In genomic region chr2:37652199-37652640, GRCh38 we compare ENCODE assay signal across 1 cellular context.
A peak's percentile ranks its signal among the peaks of the same experiment; 100 is the strongest.
TF ChIP-seq lines count a peak whose summit lies in the region.

No MANE protein-coding gene starts in this region.

TF ChIP-seq in GM12878, 131 proteins besides CTCF, POLR2A, EP300 and RAD21 (continued from another document):
- no peak for TF ChIP-seq SKIL (IDR thresholded peaks at IDR 0.05; ENCODE audit: low read depth, poor library complexity, severe bottlenecking)
- peak; percentile 70 for TF ChIP-seq POLR2AphosphoS5 (IDR thresholded peaks at IDR 0.05; ENCODE audit: low read length)
- TF ChIP-seq TAF1 (IDR thresholded peaks at IDR 0.05; ENCODE audit: borderline replicate concordance, low read depth, low read length): no peak
- 0 out of 2 replicates have a peak, but pooled peaks have one; percentile 40 for TF ChIP-seq BACH1 (IDR thresholded peaks at IDR 0.05; ENCODE audit: borderline replicate concordance)
- TF ChIP-seq, protein P1, sequence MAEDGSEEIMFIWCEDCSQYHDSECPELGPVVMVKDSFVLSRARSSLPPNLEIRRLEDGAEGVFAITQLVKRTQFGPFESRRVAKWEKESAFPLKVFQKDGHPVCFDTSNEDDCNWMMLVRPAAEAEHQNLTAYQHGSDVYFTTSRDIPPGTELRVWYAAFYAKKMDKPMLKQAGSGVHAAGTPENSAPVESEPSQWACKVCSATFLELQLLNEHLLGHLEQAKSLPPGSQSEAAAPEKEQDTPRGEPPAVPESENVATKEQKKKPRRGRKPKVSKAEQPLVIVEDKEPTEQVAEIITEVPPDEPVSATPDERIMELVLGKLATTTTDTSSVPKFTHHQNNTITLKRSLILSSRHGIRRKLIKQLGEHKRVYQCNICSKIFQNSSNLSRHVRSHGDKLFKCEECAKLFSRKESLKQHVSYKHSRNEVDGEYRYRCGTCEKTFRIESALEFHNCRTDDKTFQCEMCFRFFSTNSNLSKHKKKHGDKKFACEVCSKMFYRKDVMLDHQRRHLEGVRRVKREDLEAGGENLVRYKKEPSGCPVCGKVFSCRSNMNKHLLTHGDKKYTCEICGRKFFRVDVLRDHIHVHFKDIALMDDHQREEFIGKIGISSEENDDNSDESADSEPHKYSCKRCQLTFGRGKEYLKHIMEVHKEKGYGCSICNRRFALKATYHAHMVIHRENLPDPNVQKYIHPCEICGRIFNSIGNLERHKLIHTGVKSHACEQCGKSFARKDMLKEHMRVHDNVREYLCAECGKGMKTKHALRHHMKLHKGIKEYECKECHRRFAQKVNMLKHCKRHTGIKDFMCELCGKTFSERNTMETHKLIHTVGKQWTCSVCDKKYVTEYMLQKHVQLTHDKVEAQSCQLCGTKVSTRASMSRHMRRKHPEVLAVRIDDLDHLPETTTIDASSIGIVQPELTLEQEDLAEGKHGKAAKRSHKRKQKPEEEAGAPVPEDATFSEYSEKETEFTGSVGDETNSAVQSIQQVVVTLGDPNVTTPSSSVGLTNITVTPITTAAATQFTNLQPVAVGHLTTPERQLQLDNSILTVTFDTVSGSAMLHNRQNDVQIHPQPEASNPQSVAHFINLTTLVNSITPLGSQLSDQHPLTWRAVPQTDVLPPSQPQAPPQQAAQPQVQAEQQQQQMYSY (CRISPR knock-in tag; IDR thresholded peaks at IDR 0.05): no peak
- peak; percentile 74 to 87; a peak in 3 of 4 replicates for TF ChIP-seq IKZF2 (IDR thresholded peaks at IDR 0.05)
- 0 out of 2 replicates have a peak, but pooled peaks have one; percentile 14 for TF ChIP-seq PML (IDR thresholded peaks at IDR 0.05; ENCODE audit: low read length)
- TF ChIP-seq KDM1A (IDR thresholded peaks at IDR 0.05; ENCODE audit: borderline replicate concordance): no peak
- TF ChIP-seq CREB1 (IDR thresholded peaks at IDR 0.05; ENCODE audit: low read depth): 0 out of 2 replicates have a peak, but pooled peaks have one; percentile 20
- TF ChIP-seq IKZF1 (conservative IDR thresholded peaks at IDR 0.05): peak; percentile 58
- TF ChIP-seq, protein P2, sequence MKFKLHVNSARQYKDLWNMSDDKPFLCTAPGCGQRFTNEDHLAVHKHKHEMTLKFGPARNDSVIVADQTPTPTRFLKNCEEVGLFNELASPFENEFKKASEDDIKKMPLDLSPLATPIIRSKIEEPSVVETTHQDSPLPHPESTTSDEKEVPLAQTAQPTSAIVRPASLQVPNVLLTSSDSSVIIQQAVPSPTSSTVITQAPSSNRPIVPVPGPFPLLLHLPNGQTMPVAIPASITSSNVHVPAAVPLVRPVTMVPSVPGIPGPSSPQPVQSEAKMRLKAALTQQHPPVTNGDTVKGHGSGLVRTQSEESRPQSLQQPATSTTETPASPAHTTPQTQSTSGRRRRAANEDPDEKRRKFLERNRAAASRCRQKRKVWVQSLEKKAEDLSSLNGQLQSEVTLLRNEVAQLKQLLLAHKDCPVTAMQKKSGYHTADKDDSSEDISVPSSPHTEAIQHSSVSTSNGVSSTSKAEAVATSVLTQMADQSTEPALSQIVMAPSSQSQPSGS (IDR thresholded peaks at IDR 0.05; ENCODE audit: low read length): peak; percentile 53; the same call in 1 of the 2 replicates
- TF ChIP-seq RELA (IDR thresholded peaks at IDR 0.05; ENCODE audit: borderline replicate concordance, partially characterized antibody): peak; percentile 66
- peak; percentile 91 for TF ChIP-seq EED (IDR thresholded peaks at IDR 0.05; ENCODE audit: low read depth)
- 0 out of 2 replicates have a peak, but pooled peaks have one; percentile 45 for TF ChIP-seq LARP7 (IDR thresholded peaks at IDR 0.05)
- no peak for TF ChIP-seq PAX8 (IDR thresholded peaks at IDR 0.05)
- TF ChIP-seq SIX5 (IDR thresholded peaks at IDR 0.05; ENCODE audit: low read depth, low read length, severe bottlenecking): no peak
- TF ChIP-seq RAD51 (IDR thresholded peaks at IDR 0.05): peak; percentile 37; the same call in 1 of the 2 replicates
- no peak for TF ChIP-seq CBFB (IDR thresholded peaks at IDR 0.05; ENCODE audit: low read depth)
- TF ChIP-seq SMARCA5 (IDR thresholded peaks at IDR 0.05): 0 out of 2 replicates have a peak, but pooled peaks have one; percentile 44
- TF ChIP-seq ZNF687 (IDR thresholded peaks at IDR 0.05): peak; percentile 43; the same call in 1 of the 2 replicates
- no peak for TF ChIP-seq SIN3A (IDR thresholded peaks at IDR 0.05; ENCODE audit: low read depth, low read length)
- peak; percentile 31; the same call in 1 of the 2 replicates for TF ChIP-seq JUNB (IDR thresholded peaks at IDR 0.05)
- TF ChIP-seq KLF5 (IDR thresholded peaks at IDR 0.05; ENCODE audit: partially characterized antibody): no peak
- TF ChIP-seq MYB (IDR thresholded peaks at IDR 0.05; ENCODE audit: borderline replicate concordance, low read depth, low read length): no peak
- TF ChIP-seq, protein P3, sequence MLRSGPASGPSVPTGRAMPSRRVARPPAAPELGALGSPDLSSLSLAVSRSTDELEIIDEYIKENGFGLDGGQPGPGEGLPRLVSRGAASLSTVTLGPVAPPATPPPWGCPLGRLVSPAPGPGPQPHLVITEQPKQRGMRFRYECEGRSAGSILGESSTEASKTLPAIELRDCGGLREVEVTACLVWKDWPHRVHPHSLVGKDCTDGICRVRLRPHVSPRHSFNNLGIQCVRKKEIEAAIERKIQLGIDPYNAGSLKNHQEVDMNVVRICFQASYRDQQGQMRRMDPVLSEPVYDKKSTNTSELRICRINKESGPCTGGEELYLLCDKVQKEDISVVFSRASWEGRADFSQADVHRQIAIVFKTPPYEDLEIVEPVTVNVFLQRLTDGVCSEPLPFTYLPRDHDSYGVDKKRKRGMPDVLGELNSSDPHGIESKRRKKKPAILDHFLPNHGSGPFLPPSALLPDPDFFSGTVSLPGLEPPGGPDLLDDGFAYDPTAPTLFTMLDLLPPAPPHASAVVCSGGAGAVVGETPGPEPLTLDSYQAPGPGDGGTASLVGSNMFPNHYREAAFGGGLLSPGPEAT (IDR thresholded peaks at IDR 0.05; ENCODE audit: low read depth): peak; percentile 53; the same call in 1 of the 2 replicates
- TF ChIP-seq EZH2 (IDR thresholded peaks at IDR 0.05; ENCODE audit: borderline replicate concordance, control insufficient read depth, low read depth, low read length): no peak
- no peak for TF ChIP-seq NR2F1 (conservative IDR thresholded peaks at IDR 0.05)
- no peak for TF ChIP-seq ZZZ3 (IDR thresholded peaks at IDR 0.05; ENCODE audit: control insufficient read depth, insufficient read length, low read depth)
- TF ChIP-seq POU2F2 (IDR thresholded peaks at IDR 0.05; ENCODE audit: borderline replicate concordance, low read depth, low read length): no peak
- TF ChIP-seq ZNF592 (IDR thresholded peaks at IDR 0.05): no peak
- TF ChIP-seq MTA3 (IDR thresholded peaks at IDR 0.05; ENCODE audit: borderline replicate concordance, low read length): peak; percentile 54; the same call in 1 of the 2 replicates
- TF ChIP-seq SRF (IDR thresholded peaks at IDR 0.05; ENCODE audit: low read depth in 2 of 2, low read length in 2 of 2): no peak
- TF ChIP-seq MEF2A (IDR thresholded peaks at IDR 0.05; ENCODE audit: insufficient read depth, low read depth, low read length): no peak
- peak; percentile 30; the same call in 1 of the 2 replicates for TF ChIP-seq RUNX3 (IDR thresholded peaks at IDR 0.05; ENCODE audit: low read length)
- TF ChIP-seq ATF7 (IDR thresholded peaks at IDR 0.05; ENCODE audit: low read depth): 0 out of 2 replicates have a peak, but pooled peaks have one; percentile 21
- 0 out of 2 replicates have a peak, but pooled peaks have one; percentile 92 for TF ChIP-seq WRNIP1 (IDR thresholded peaks at IDR 0.05; ENCODE audit: borderline replicate concordance, low read depth, low read length)
- no peak for TF ChIP-seq MYC (IDR thresholded peaks at IDR 0.05; ENCODE audit: insufficient read depth, insufficient read length, insufficient replicate concordance, low read length, severe bottlenecking)
